ENCODE assay signal across 8 cellular contexts in the genomic region with DNA sequence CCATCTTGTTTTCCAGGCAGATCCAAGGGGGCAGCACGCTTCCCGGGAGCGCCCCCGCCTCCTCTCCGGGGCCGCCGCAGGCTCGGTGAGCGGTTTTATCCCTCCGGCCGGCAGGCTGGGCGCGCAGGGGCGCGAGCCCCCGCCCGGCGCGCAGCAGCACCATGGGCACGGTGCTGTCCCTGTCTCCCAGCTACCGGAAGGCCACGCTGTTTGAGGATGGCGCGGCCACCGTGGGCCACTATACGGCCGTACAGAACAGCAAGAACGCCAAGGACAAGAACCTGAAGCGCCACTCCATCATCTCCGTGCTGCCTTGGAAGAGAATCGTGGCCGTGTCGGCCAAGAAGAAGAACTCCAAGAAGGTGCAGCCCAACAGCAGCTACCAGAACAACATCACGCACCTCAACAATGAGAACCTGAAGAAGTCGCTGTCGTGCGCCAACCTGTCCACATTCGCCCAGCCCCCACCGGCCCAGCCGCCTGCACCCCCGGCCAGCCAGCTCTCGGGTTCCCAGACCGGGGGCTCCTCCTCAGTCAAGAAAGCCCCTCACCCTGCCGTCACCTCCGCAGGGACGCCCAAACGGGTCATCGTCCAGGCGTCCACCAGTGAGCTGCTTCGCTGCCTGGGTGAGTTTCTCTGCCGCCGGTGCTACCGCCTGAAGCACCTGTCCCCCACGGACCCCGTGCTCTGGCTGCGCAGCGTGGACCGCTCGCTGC. TPM values are rescaled to one million over a fixed set of nuclear protein-coding genes. Genes with fewer than 3 reads are reported as not detected.
A peak's percentile ranks its signal among the peaks of the same experiment; 100 is the strongest.
DNase-seq lines count a peak whose midpoint lies in the region; ATAC-seq and TF ChIP-seq lines count a peak whose summit lies in the region.

No MANE protein-coding gene starts in this region.

- H3K4me3 ChIP-seq in iPS-18c (ENCODE audit: insufficient read depth, low read depth, low read length) = peak overlapping the region; percentile 74
- peak overlapping the region; percentile 52 to 88 (median 67) for H3K4me3 ChIP-seq in spleen

- peak overlapping the region; percentile 77 to 92 for H3K27ac Mint-ChIP-seq in activated naive CD4-positive, alpha-beta T cell treated with anti-CD3 and anti-CD28 coated beads, Interleukin-2, amount 50 U/mL, for 72 hours

- peak; percentile 50 for DNase-seq in NCI-H2227 (lab: John Stamatoyannopoulos, UW; ENCODE audit: unreplicated experiment)
- DNase-seq in NCI-H2227 treated with DMSO at 0.1 percent for 48 hours (lab: John Stamatoyannopoulos, UW) = no peak
- DNase-seq in activated naive CD4-positive, alpha-beta T cell treated with anti-CD3 and anti-CD28 coated beads, Interleukin-2, amount 50 U/mL, for 72 hours (ENCODE audit: low spot score in 2 of 2) = peak in 1 of 2 donors; percentile 36
- DNase-seq in spleen = peak; percentile 87
- no peak for DNase-seq in SW 1271 (lab: John Stamatoyannopoulos, UW)

- H3K36me3 ChIP-seq in spleen = peaks cover 0 to 50% (median 11%) of the 10 kb centered on the region in 6 donors

- H3K9me3 ChIP-seq in iPS-18c (ENCODE audit: control insufficient read depth, insufficient read depth, low read length) (no peaks in the 10 kb centered on the region), spleen (no peaks in the 10 kb centered on the region)

- WGBS in spleen, 5 donors = 37 to 61% (median 37%) methylated on average over 28 to 59 of the region's 59 CpGs

- H3K27me3 ChIP-seq in spleen (replicated peaks in 1 of 7) = no peaks in the 10 kb centered on the region

- TF ChIP-seq EP300 in Ishikawa (IDR thresholded peaks at IDR 0.05; ENCODE audit: borderline replicate concordance) = no peak

- no peak for TF ChIP-seq RAD21 in Ishikawa (IDR thresholded peaks at IDR 0.05; ENCODE audit: low read depth)

- peaks cover 24 to 88% (median 72%) of the 10 kb centered on the region in 6 donors for H3K4me1 ChIP-seq in spleen

- ATAC-seq in activated naive CD4-positive, alpha-beta T cell treated with anti-CD3 and anti-CD28 coated beads, Interleukin-2, amount 50 U/mL, for 72 hours = peak; percentile 21 to 62
- no peak for ATAC-seq in GM19328 (IDR thresholded peaks at IDR 0.05; ENCODE audit: unreplicated experiment)

- no peaks in the 10 kb centered on the region for H3K9me3 Mint-ChIP-seq in activated naive CD4-positive, alpha-beta T cell treated with anti-CD3 and anti-CD28 coated beads, Interleukin-2, amount 50 U/mL, for 72 hours

- peak overlapping the region in 7 of 8 donors; percentile 65 to 92 (median 75) for H3K27ac ChIP-seq in spleen

- intact Hi-C loops in spleen (cut with DNase I; ENCODE audit: low total_unique reads) = loop anchor here (5.0 kb wide), 1 partner anchor 265 kb away; no protein-coding TSS in a partner anchor

- no peak for TF ChIP-seq POLR2A in spleen (IDR thresholded peaks at IDR 0.05)

- TF ChIP-seq CTCF in spleen (IDR thresholded peaks at IDR 0.05 in 8 of 11, conservative IDR thresholded peaks at IDR 0.05 in 3 of 11) = no peak

- peaks cover 31% of the 10 kb centered on the region in 2 donors for H3K36me3 Mint-ChIP-seq in activated naive CD4-positive, alpha-beta T cell treated with anti-CD3 and anti-CD28 coated beads, Interleukin-2, amount 50 U/mL, for 72 hours

TF ChIP-seq in Ishikawa, 13 proteins besides CTCF, POLR2A, EP300 and RAD21:
- TF ChIP-seq TAF1 (IDR thresholded peaks at IDR 0.05; ENCODE audit: low read depth) (no peak), ZBTB7A (IDR thresholded peaks at IDR 0.05; ENCODE audit: low read depth) (peak; percentile 80; the same call in 1 of the 2 replicates)
- TF ChIP-seq, protein P1, sequence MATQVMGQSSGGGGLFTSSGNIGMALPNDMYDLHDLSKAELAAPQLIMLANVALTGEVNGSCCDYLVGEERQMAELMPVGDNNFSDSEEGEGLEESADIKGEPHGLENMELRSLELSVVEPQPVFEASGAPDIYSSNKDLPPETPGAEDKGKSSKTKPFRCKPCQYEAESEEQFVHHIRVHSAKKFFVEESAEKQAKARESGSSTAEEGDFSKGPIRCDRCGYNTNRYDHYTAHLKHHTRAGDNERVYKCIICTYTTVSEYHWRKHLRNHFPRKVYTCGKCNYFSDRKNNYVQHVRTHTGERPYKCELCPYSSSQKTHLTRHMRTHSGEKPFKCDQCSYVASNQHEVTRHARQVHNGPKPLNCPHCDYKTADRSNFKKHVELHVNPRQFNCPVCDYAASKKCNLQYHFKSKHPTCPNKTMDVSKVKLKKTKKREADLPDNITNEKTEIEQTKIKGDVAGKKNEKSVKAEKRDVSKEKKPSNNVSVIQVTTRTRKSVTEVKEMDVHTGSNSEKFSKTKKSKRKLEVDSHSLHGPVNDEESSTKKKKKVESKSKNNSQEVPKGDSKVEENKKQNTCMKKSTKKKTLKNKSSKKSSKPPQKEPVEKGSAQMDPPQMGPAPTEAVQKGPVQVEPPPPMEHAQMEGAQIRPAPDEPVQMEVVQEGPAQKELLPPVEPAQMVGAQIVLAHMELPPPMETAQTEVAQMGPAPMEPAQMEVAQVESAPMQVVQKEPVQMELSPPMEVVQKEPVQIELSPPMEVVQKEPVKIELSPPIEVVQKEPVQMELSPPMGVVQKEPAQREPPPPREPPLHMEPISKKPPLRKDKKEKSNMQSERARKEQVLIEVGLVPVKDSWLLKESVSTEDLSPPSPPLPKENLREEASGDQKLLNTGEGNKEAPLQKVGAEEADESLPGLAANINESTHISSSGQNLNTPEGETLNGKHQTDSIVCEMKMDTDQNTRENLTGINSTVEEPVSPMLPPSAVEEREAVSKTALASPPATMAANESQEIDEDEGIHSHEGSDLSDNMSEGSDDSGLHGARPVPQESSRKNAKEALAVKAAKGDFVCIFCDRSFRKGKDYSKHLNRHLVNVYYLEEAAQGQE (IDR thresholded peaks at IDR 0.05; ENCODE audit: low read depth) = no peak
TF ChIP-seq in Ishikawa: peak in this region for 1.

RNA-seq across cellular contexts. Expression of gene CDK5R1, which starts 0.8 kb away (rescaled TPM):
- 10 to 100 TPM; 12.4 to 15.6 TPM for total RNA-seq in activated naive CD4-positive, alpha-beta T cell treated with anti-CD3 and anti-CD28 coated beads, Interleukin-2, amount 50 U/mL, for 72 hours
- total RNA-seq in spleen = 10 to 100 TPM; 13.0 to 28.2 (median 20.3) TPM
- polyA plus RNA-seq in spleen = 10 to 100 TPM; 13.5 to 26.3 (median 13.6) TPM

RNA-seq across cellular contexts. Expression of gene PSMD11, which starts 43.3 kb away (rescaled TPM):
- total RNA-seq in activated naive CD4-positive, alpha-beta T cell treated with anti-CD3 and anti-CD28 coated beads, Interleukin-2, amount 50 U/mL, for 72 hours = 100 to 1,000 TPM; 119 to 162 TPM
- 10 to 100 TPM; 43.0 to 84.8 (median 68.9) TPM for total RNA-seq in spleen
- 10 to 100 TPM; 28.0 to 35.2 (median 35.1) TPM for polyA plus RNA-seq in spleen

Comparison
In these comparisons a context has a peak if more than half of its experiments do, and no peak if none do; other contexts are left out.
1. DNase-seq: peak in NCI-H2227 (single experiment) and spleen (single experiment); none in NCI-H2227 treated with DMSO at 0.1 percent for 48 hours (single experiment) and SW 1271 (0 of 2).